In genomic region chr6:20168668-20169633, GRCh38 we compare ENCODE assay signal across 16 cellular contexts. TPM values are rescaled to one million over a fixed set of nuclear protein-coding genes. Genes with fewer than 3 reads are reported as not detected.
DNase-seq lines count a peak whose midpoint lies in the region; ATAC-seq and TF ChIP-seq lines count a peak whose summit lies in the region.
"Had no signal": no experiment of that assay in that cellular context is flagged by ENCODE, and none has a peak within 500 bp of the region (broad histone marks: within the 10 kb centered on the region; RNA-seq: fewer than 3 reads in every experiment).

No MANE protein-coding gene starts in this region.

- peak overlapping the region; percentile 72 for H3K27ac ChIP-seq in ACC112 (ENCODE audit: low read depth, low read length)
- peak overlapping the region; percentile 63 for H3K27ac ChIP-seq in lower lobe of right lung

- no peak overlapping the region; the same call in 1 of the 2 replicates for H3K4me3 ChIP-seq in ACC112 (ENCODE audit: low read depth, low read length)
- H3K4me3 ChIP-seq in lower lobe of right lung = no peak overlapping the region
- H3K4me3 ChIP-seq: upper lobe of left lung had no signal

- H3K9me3 ChIP-seq in lower lobe of right lung = no peaks in the 10 kb centered on the region
- H3K9me3 ChIP-seq: upper lobe of left lung had no signal

- TF ChIP-seq CTCF in lower lobe of right lung (IDR thresholded peaks at IDR 0.05) = no peak

- DNase-seq in NCI-H69 (lab: John Stamatoyannopoulos, UW) (peak; percentile 27), erythroblast (lab: John Stamatoyannopoulos, UW) (peak; percentile 4 to 7), lower lobe of right lung (no peak), anterior cingulate cortex (lab: John Stamatoyannopoulos, UW) (no peak), immature natural killer cell (no peak)
- DNase-seq in activated T-cell treated with anti-CD3 and anti-CD28 coated beads, Interleukin-2, amount 50 U/mL, for 4 hours = no peak
- DNase-seq: activated CD4-positive, alpha-beta memory T cell treated with anti-CD3 and anti-CD28 coated beads for 36 hours; activated effector memory CD4-positive, alpha-beta T cell treated with Interleukin-2 at 50 U/mL for 16 hours; DMS 273 treated with DMSO at 0.1 percent for 48 hours; hypothalamus; NCI-H345; stimulated activated CD4-positive, alpha-beta T cell treated with anti-CD3 and anti-CD28 coated beads, Interleukin-12 subunit alpha, Interleukin-12 subunit beta, amount 100 ng/mL, for 4 hours; upper lobe of left lung had no signal

- H3K79me2 ChIP-seq in ACC112 (ENCODE audit: control insufficient read depth, insufficient read depth, low read length, unreplicated experiment) = no peaks in the 10 kb centered on the region

- H2AFZ ChIP-seq in ACC112 (ENCODE audit: low read length, unreplicated experiment) = no peak overlapping the region

- H3K4me1 ChIP-seq in ACC112 (ENCODE audit: control insufficient read depth, insufficient read depth, low read length, unreplicated experiment) (peaks cover 14% of the 10 kb centered on the region), lower lobe of right lung (peaks cover 16% of the 10 kb centered on the region)

- peaks cover 3% of the 10 kb centered on the region for H3K9me3 Mint-ChIP-seq in activated T-cell treated with anti-CD3 and anti-CD28 coated beads, Interleukin-2, amount 50 U/mL, for 4 hours
- H3K9me3 Mint-ChIP-seq in immature natural killer cell = no peaks in the 10 kb centered on the region
- H3K9me3 Mint-ChIP-seq: brain had no signal

- intact Hi-C loops in lower lobe of right lung (cut with DNase I) = no loop called here

- no peak overlapping the region for H3K27ac Mint-ChIP-seq in immature natural killer cell
- H3K27ac Mint-ChIP-seq: activated CD4-positive, alpha-beta memory T cell treated with anti-CD3 and anti-CD28 coated beads for 36 hours; brain had no signal

- H3K36me3 Mint-ChIP-seq in activated T-cell treated with anti-CD3 and anti-CD28 coated beads, Interleukin-2, amount 50 U/mL, for 4 hours (ENCODE audit: insufficient read depth) = peaks cover 11% of the 10 kb centered on the region
- H3K36me3 Mint-ChIP-seq in immature natural killer cell = no peaks in the 10 kb centered on the region
- H3K36me3 Mint-ChIP-seq: brain had no signal

- no peaks in the 10 kb centered on the region for H3K27me3 ChIP-seq in ACC112 (ENCODE audit: insufficient read depth, low read length)
- H3K27me3 ChIP-seq in lower lobe of right lung (ENCODE audit: low read depth) = no peaks in the 10 kb centered on the region
- H3K27me3 ChIP-seq: upper lobe of left lung had no signal

- ATAC-seq in lower lobe of right lung (peak; percentile 69 to 73), HG02642 (IDR thresholded peaks at IDR 0.05; ENCODE audit: poor library complexity, unreplicated experiment) (no peak)
- ATAC-seq in activated T-cell treated with anti-CD3 and anti-CD28 coated beads, Interleukin-2, amount 50 U/mL, for 4 hours = no peak

- H3K36me3 ChIP-seq in ACC112 (ENCODE audit: insufficient read depth, low read length) = no peaks in the 10 kb centered on the region
- H3K36me3 ChIP-seq in lower lobe of right lung = no peaks in the 10 kb centered on the region
- H3K36me3 ChIP-seq: upper lobe of left lung had no signal

- no peak overlapping the region for H3K4me3 Mint-ChIP-seq in activated T-cell treated with anti-CD3 and anti-CD28 coated beads, Interleukin-2, amount 50 U/mL, for 4 hours
- H3K4me3 Mint-ChIP-seq in immature natural killer cell = no peak overlapping the region
- H3K4me3 Mint-ChIP-seq: activated CD4-positive, alpha-beta memory T cell treated with anti-CD3 and anti-CD28 coated beads for 36 hours; brain had no signal

- peaks cover 17% of the 10 kb centered on the region for H3K4me1 Mint-ChIP-seq in activated T-cell treated with anti-CD3 and anti-CD28 coated beads, Interleukin-2, amount 50 U/mL, for 4 hours (ENCODE audit: low read depth)
- peaks cover 9 to 10% of the 10 kb centered on the region in 2 donors for H3K4me1 Mint-ChIP-seq in immature natural killer cell
- H3K4me1 Mint-ChIP-seq: brain had no signal

- no peaks in the 10 kb centered on the region for H3K27me3 Mint-ChIP-seq in activated T-cell treated with anti-CD3 and anti-CD28 coated beads, Interleukin-2, amount 50 U/mL, for 4 hours (ENCODE audit: low read depth)
- H3K27me3 Mint-ChIP-seq in immature natural killer cell (ENCODE audit: low read depth in 3 of 3) = peaks cover 0 to 4% (median 4%) of the 10 kb centered on the region in 3 donors
- H3K27me3 Mint-ChIP-seq: activated CD4-positive, alpha-beta memory T cell treated with anti-CD3 and anti-CD28 coated beads for 36 hours had no signal

- TF ChIP-seq POLR2A in erythroblast (IDR thresholded peaks at IDR 0.05; ENCODE audit: low read length) = no peak

RNA-seq across cellular contexts. Expression of gene MBOAT1, which starts 43.3 kb away (rescaled TPM):
- total RNA-seq in lower lobe of right lung = 13.1 TPM
- 1 to 10 TPM; 2.2 to 5.1 (median 4.4) TPM for total RNA-seq in activated T-cell treated with anti-CD3 and anti-CD28 coated beads, Interleukin-2, amount 50 U/mL, for 4 hours
- under 1 TPM in 2 of 3 donors, not detected in 1; 0.14 to 0.76 TPM for polyA plus RNA-seq in immature natural killer cell

Comparison
In these comparisons a context has a peak if more than half of its experiments do, and no peak if none do; other contexts are left out.
1. DNase-seq: peak in NCI-H69 (single experiment) and erythroblast (2 of 2); none in lower lobe of right lung (single experiment), activated T-cell treated with anti-CD3 and anti-CD28 coated beads, Interleukin-2, amount 50 U/mL, for 4 hours (single experiment), anterior cingulate cortex (0 of 58) and immature natural killer cell (0 of 3).
2. ATAC-seq: peak in lower lobe of right lung (2 of 2); none in activated T-cell treated with anti-CD3 and anti-CD28 coated beads, Interleukin-2, amount 50 U/mL, for 4 hours (0 of 2) and HG02642 (single experiment).